Comparison of ENCODE assay signal across 8 cellular contexts in genomic region chr15:65791335-65792129, GRCh38. TPM values are rescaled to one million over a fixed set of nuclear protein-coding genes. Genes with fewer than 3 reads are reported as not detected.
A peak's percentile ranks its signal among the peaks of the same experiment; 100 is the strongest.
DNase-seq lines count a peak whose midpoint lies in the region; ATAC-seq and TF ChIP-seq lines count a peak whose summit lies in the region.

No MANE protein-coding gene starts in this region.

- peaks cover 61% of the 10 kb centered on the region for H3K4me1 ChIP-seq in DOHH2 (ENCODE audit: control insufficient read depth, low read length)
- H3K4me1 ChIP-seq in urinary bladder (ENCODE audit: insufficient read depth): no peaks in the 10 kb centered on the region

- peaks cover 69% of the 10 kb centered on the region for H3K79me2 ChIP-seq in DOHH2 (ENCODE audit: control insufficient read depth, low read length)

- WGBS in urinary bladder: under 1% methylated on average over 69 of the region's 69 CpGs

- H3K27ac Mint-ChIP-seq in activated naive CD4-positive, alpha-beta T cell treated with anti-CD3 and anti-CD28 coated beads, Interleukin-2, amount 10 ng/mL, durations not matched to agents 7 days and 5 days: peak overlapping the region; percentile 97

- DNase-seq in OCI-M1 (lab: John Stamatoyannopoulos, UW) (peak; percentile 88), glomerular visceral epithelial cell (ENCODE audit: extremely low spot score) (peak; percentile 54), occipital lobe (lab: John Stamatoyannopoulos, UW) (peak; percentile 50)
- no peak for DNase-seq in activated naive CD4-positive, alpha-beta T cell treated with anti-CD3 and anti-CD28 coated beads, Interleukin-2, amount 10 ng/mL, durations not matched to agents 7 days and 5 days

- H3K27me3 ChIP-seq in DOHH2 (ENCODE audit: control insufficient read depth, low read length): no peaks in the 10 kb centered on the region

- H3K36me3 ChIP-seq in DOHH2 (ENCODE audit: control insufficient read depth, low read length) (peaks cover 30% of the 10 kb centered on the region), urinary bladder (ENCODE audit: insufficient read depth) (no peaks in the 10 kb centered on the region)

- peak overlapping the region; percentile 85 for H3K4me3 Mint-ChIP-seq in activated naive CD4-positive, alpha-beta T cell treated with anti-CD3 and anti-CD28 coated beads, Interleukin-2, amount 10 ng/mL, durations not matched to agents 7 days and 5 days

- H3K4me1 Mint-ChIP-seq in activated naive CD4-positive, alpha-beta T cell treated with anti-CD3 and anti-CD28 coated beads, Interleukin-2, amount 10 ng/mL, durations not matched to agents 7 days and 5 days: peaks cover 66% of the 10 kb centered on the region

- peak; percentile 35 for ATAC-seq in HG02678 (IDR thresholded peaks at IDR 0.05; ENCODE audit: unreplicated experiment)
- ATAC-seq in HG02610 (IDR thresholded peaks at IDR 0.05; ENCODE audit: unreplicated experiment): no peak

- CTCF ChIA-PET in activated naive CD4-positive, alpha-beta T cell treated with anti-CD3 and anti-CD28 coated beads, Interleukin-2, amount 10 ng/mL, durations not matched to agents 7 days and 5 days (lab: Charles Lee): interaction anchor here (0.8 to 2.5 kb wide), 8 partner anchors 27 to 45 kb away, joined by 3 to 10 read pairs (median 6); no protein-coding TSS in a partner anchor

- H3K4me2 ChIP-seq in DOHH2 (ENCODE audit: low read length): peak overlapping the region; percentile 88

- TF ChIP-seq CTCF in DOHH2 (IDR thresholded peaks at IDR 0.05; ENCODE audit: low read depth, low read length, poor library complexity, severe bottlenecking): peak; percentile 9

- H3K27me3 Mint-ChIP-seq in activated naive CD4-positive, alpha-beta T cell treated with anti-CD3 and anti-CD28 coated beads, Interleukin-2, amount 10 ng/mL, durations not matched to agents 7 days and 5 days: no peaks in the 10 kb centered on the region

- peaks cover 8% of the 10 kb centered on the region for H3K36me3 Mint-ChIP-seq in activated naive CD4-positive, alpha-beta T cell treated with anti-CD3 and anti-CD28 coated beads, Interleukin-2, amount 10 ng/mL, durations not matched to agents 7 days and 5 days

- H3K27ac ChIP-seq in DOHH2 (ENCODE audit: low read depth, low read length) (peak overlapping the region; percentile 84), urinary bladder (ENCODE audit: low read depth) (peak overlapping the region; percentile 95)

- no peaks in the 10 kb centered on the region for H3K9me2 ChIP-seq in DOHH2 (replicated peaks; ENCODE audit: control insufficient read depth, low read length)

- H3K4me3 ChIP-seq in DOHH2 (ENCODE audit: low read length): peak overlapping the region; percentile 88
- peak overlapping the region; percentile 92 for H3K4me3 ChIP-seq in urinary bladder (ENCODE audit: low read depth, low read length)

- no peaks in the 10 kb centered on the region for H3K9me3 Mint-ChIP-seq in activated naive CD4-positive, alpha-beta T cell treated with anti-CD3 and anti-CD28 coated beads, Interleukin-2, amount 10 ng/mL, durations not matched to agents 7 days and 5 days

- H4K20me1 ChIP-seq in DOHH2 (ENCODE audit: control insufficient read depth, insufficient read depth, low read depth, low read length): no peaks in the 10 kb centered on the region

- peaks cover 19% of the 10 kb centered on the region for H3F3A ChIP-seq in DOHH2 (ENCODE audit: control insufficient read depth, insufficient read depth)

- H3K9me3 ChIP-seq in DOHH2 (ENCODE audit: control insufficient read depth, insufficient read depth, low read length): no peaks in the 10 kb centered on the region

RNA-seq across cellular contexts. Expression of gene DENND4A, which starts 0.6 kb away (rescaled TPM):
- 76.6 TPM for total RNA-seq in occipital lobe
- 56.4 TPM for total RNA-seq in urinary bladder
- 8.5 TPM for polyA plus RNA-seq in urinary bladder
